Comparison of ENCODE assay signal across 8 cellular contexts in genomic region chr1:15950763-15951295, GRCh38. TPM values are rescaled to one million over a fixed set of nuclear protein-coding genes. Genes with fewer than 3 reads are reported as not detected.
DNase-seq lines count a peak whose midpoint lies in the region; ATAC-seq and TF ChIP-seq lines count a peak whose summit lies in the region.

No MANE protein-coding gene starts in this region.

- ATAC-seq in activated naive CD4-positive, alpha-beta T cell treated with anti-CD3 and anti-CD28 coated beads, Interleukin-2, amount 50 U/mL, for 72 hours: peak; percentile 11 to 47
- ATAC-seq in lung (ENCODE audit: insufficient read depth, low FRiP score) (no peak), GM21528 (IDR thresholded peaks at IDR 0.05; ENCODE audit: low FRiP score, unreplicated experiment) (no peak), left colon (no peak)

- peak; percentile 56 for DNase-seq in activated gamma-delta T cell treated with anti-CD3 and anti-CD28 coated beads, Interleukin-2, amount 50 U/mL, for 16 hours (ENCODE audit: low read depth)
- DNase-seq in activated gamma-delta T cell treated with Interleukin-2 at 50 U/mL for 16 hours (no peak), lung (ENCODE audit: low spot score) (no peak), left colon (no peak), cerebellar cortex (ENCODE audit: low spot score) (no peak)
- peak; percentile 73 to 74 for DNase-seq in activated naive CD4-positive, alpha-beta T cell treated with anti-CD3 and anti-CD28 coated beads, Interleukin-2, amount 50 U/mL, for 72 hours (ENCODE audit: low spot score in 2 of 2)
- peak; percentile 37 to 63 for DNase-seq in stimulated activated CD8-positive, alpha-beta memory T cell treated with anti-CD3 and anti-CD28 coated beads, Interleukin-4, amount 100 ng/mL, for 1 hour (ENCODE audit: low read depth in 2 of 2, low spot score in 1 of 2)

- no peaks in the 10 kb centered on the region for H3K9me3 Mint-ChIP-seq in activated naive CD4-positive, alpha-beta T cell treated with anti-CD3 and anti-CD28 coated beads, Interleukin-2, amount 50 U/mL, for 72 hours

- WGBS in lung, 2 donors: 51 to 53% methylated on average over 10 of the region's 10 CpGs

- H3K27me3 ChIP-seq in lung (ENCODE audit: control insufficient read depth, insufficient read depth): no peaks in the 10 kb centered on the region

- H3K27ac Mint-ChIP-seq in activated naive CD4-positive, alpha-beta T cell treated with anti-CD3 and anti-CD28 coated beads, Interleukin-2, amount 50 U/mL, for 72 hours: peak overlapping the region; percentile 89 to 99

- peak overlapping the region; percentile 92 to 94 for H3K27ac ChIP-seq in lung (ENCODE audit: low read depth in 1 of 2, low read length in 1 of 2)

- peaks cover 29 to 50% of the 10 kb centered on the region in 2 donors for H3K4me1 ChIP-seq in lung (ENCODE audit: control insufficient read depth in 2 of 2, insufficient read depth in 2 of 2, low read length in 2 of 2)

- no peak overlapping the region for H3K4me3 ChIP-seq in lung

- H3K9me3 ChIP-seq in lung (ENCODE audit: control insufficient read depth in 2 of 2, insufficient read depth in 1 of 2, low read length in 1 of 2): no peaks in the 10 kb centered on the region

- H3K36me3 Mint-ChIP-seq in activated naive CD4-positive, alpha-beta T cell treated with anti-CD3 and anti-CD28 coated beads, Interleukin-2, amount 50 U/mL, for 72 hours: peaks cover 7 to 30% of the 10 kb centered on the region in 2 donors

- intact Hi-C loops in left colon (cut with DNase I, micrococcal nuclease): no loop called here

- H3K36me3 ChIP-seq in lung (ENCODE audit: control insufficient read depth in 2 of 2, insufficient read depth in 2 of 2, low read length in 2 of 2): peaks cover 7 to 22% of the 10 kb centered on the region in 2 donors

- TF ChIP-seq CTCF in lung (IDR thresholded peaks at IDR 0.05; ENCODE audit: control extremely low read depth, extremely low read depth): no peak

RNA-seq across cellular contexts. Expression of gene ZBTB17, which starts 25.1 kb away (rescaled TPM):
- 10 to 100 TPM; 44.7 to 54.9 TPM for total RNA-seq in activated naive CD4-positive, alpha-beta T cell treated with anti-CD3 and anti-CD28 coated beads, Interleukin-2, amount 50 U/mL, for 72 hours
- total RNA-seq in lung (10 to 100 TPM; 28.0 to 44.3 TPM), left colon (10 to 100 TPM; 29.1 to 30.0 TPM)
- polyA plus RNA-seq in lung: 10 to 100 TPM; 44.2 to 47.1 TPM

RNA-seq across cellular contexts. Expression of gene SRARP, which starts 53.2 kb away (rescaled TPM):
- not detected for total RNA-seq in activated naive CD4-positive, alpha-beta T cell treated with anti-CD3 and anti-CD28 coated beads, Interleukin-2, amount 50 U/mL, for 72 hours
- total RNA-seq in lung: not detected
- under 1 TPM in 1 of 2 donors, not detected in 1; 0.16 TPM for polyA plus RNA-seq in lung
- total RNA-seq in left colon: not detected

Comparison
In these comparisons a context has a peak if more than half of its experiments do, and no peak if none do; other contexts are left out.
1. DNase-seq: peak in activated gamma-delta T cell treated with anti-CD3 and anti-CD28 coated beads, Interleukin-2, amount 50 U/mL, for 16 hours (single experiment), activated naive CD4-positive, alpha-beta T cell treated with anti-CD3 and anti-CD28 coated beads, Interleukin-2, amount 50 U/mL, for 72 hours (2 of 2) and stimulated activated CD8-positive, alpha-beta memory T cell treated with anti-CD3 and anti-CD28 coated beads, Interleukin-4, amount 100 ng/mL, for 1 hour (2 of 2); none in activated gamma-delta T cell treated with Interleukin-2 at 50 U/mL for 16 hours (single experiment), lung (single experiment), left colon (0 of 2) and cerebellar cortex (single experiment).
2. ATAC-seq: peak in activated naive CD4-positive, alpha-beta T cell treated with anti-CD3 and anti-CD28 coated beads, Interleukin-2, amount 50 U/mL, for 72 hours (2 of 2); none in lung (single experiment), GM21528 (single experiment) and left colon (single experiment).